ENCODE assay signal across 1 cellular context in the genomic region with DNA sequence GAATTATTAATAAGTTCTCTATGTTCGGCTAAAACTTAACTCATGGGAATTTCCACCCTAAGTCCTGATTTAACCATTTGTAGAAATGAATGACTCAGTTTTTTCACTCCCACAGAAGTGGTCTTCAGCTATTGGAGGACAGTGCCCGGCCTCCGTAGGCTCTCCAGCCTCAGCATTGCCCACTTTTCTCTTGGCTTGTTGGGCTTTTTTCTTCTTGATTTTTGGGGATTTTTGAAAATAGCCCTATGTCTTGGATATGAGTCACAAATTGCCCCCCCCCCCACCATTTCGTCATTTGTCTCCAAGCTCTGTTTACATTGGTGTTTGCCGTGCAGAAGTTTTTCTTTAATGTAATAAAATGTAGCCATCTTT.
TF ChIP-seq lines count a peak whose summit lies in the region.

No MANE protein-coding gene starts in this region.

TF ChIP-seq in IMR-90, 13 proteins besides CTCF, POLR2A, EP300 and RAD21 (continued from another document):
- TF ChIP-seq FOS (IDR thresholded peaks at IDR 0.05; ENCODE audit: low read depth, low read length): peak; percentile 89
- TF ChIP-seq RCOR1 (IDR thresholded peaks at IDR 0.05; ENCODE audit: insufficient replicate concordance, low read length): no peak
- TF ChIP-seq CEBPB (IDR thresholded peaks at IDR 0.05; ENCODE audit: low read depth, low read length): peak; percentile 74
- TF ChIP-seq MAZ (IDR thresholded peaks at IDR 0.05; ENCODE audit: borderline replicate concordance, low read depth, low read length): peak; percentile 44; the same call in 1 of the 2 replicates
- peak; percentile 91 for TF ChIP-seq RFX5 (IDR thresholded peaks at IDR 0.05; ENCODE audit: low read depth, low read length)
